Comparison of ENCODE assay signal across 11 cellular contexts in genomic region chr4:153521467-153521866, GRCh38. TPM values are rescaled to one million over a fixed set of nuclear protein-coding genes. Genes with fewer than 3 reads are reported as not detected.
DNase-seq lines count a peak whose midpoint lies in the region; ATAC-seq, FAIRE-seq and TF ChIP-seq lines count a peak whose summit lies in the region.
"Had no signal": no experiment of that assay in that cellular context is flagged by ENCODE, and none has a peak within 500 bp of the region (broad histone marks: within the 10 kb centered on the region; RNA-seq: fewer than 3 reads in every experiment).

No MANE protein-coding gene starts in this region.

- ATAC-seq in GM21528 (IDR thresholded peaks at IDR 0.05; ENCODE audit: low FRiP score, unreplicated experiment) (peak; percentile 29), T-cell (replicated peaks in 1 of 4) (peak in 2 of 4 experiments; percentile 10 to 52), left lobe of liver (no peak)
- peak; percentile 33 to 52 for ATAC-seq in naive thymus-derived CD8-positive, alpha-beta T cell

- peaks cover 8% of the 10 kb centered on the region for H3K36me3 Mint-ChIP-seq in T-cell
- peaks cover 0 to 21% (median 6%) of the 10 kb centered on the region in 3 donors for H3K36me3 Mint-ChIP-seq in naive thymus-derived CD8-positive, alpha-beta T cell

- H3K36me3 ChIP-seq in hepatocyte (replicated peaks; ENCODE audit: insufficient read depth, low read depth), result no peaks in the 10 kb centered on the region
- H3K36me3 ChIP-seq: right lobe of liver had no signal

- no peak for TF ChIP-seq POLR2A in GM12891 (IDR thresholded peaks at IDR 0.05; ENCODE audit: low read depth, low read length)

- peak overlapping the region; percentile 68 to 82 (median 72) for H3K4me3 Mint-ChIP-seq in T-cell
- H3K4me3 Mint-ChIP-seq in naive thymus-derived CD8-positive, alpha-beta T cell, result peak overlapping the region; percentile 64 to 89 (median 84)

- DNase-seq in GM12891 (ENCODE audit: insufficient read length, low spot score) (no peak), T-cell (peak in 2 of 34 experiments; percentile 18 to 26), hepatocyte (ENCODE audit: low spot score) (no peak), left lobe of liver (ENCODE audit: low spot score) (no peak), nucleus accumbens (lab: John Stamatoyannopoulos, UW) (no peak)
- peak in 6 of 10 donors; percentile 13 to 44 (median 30) for DNase-seq in naive thymus-derived CD8-positive, alpha-beta T cell
- DNase-seq: hypothalamus, NCI-H774, right lobe of liver had no signal

- no peaks in the 10 kb centered on the region for H3K9me3 ChIP-seq in hepatocyte (ENCODE audit: low read depth)
- H3K9me3 ChIP-seq: right lobe of liver had no signal

- H3K9me3 Mint-ChIP-seq in T-cell, result no peaks in the 10 kb centered on the region
- no peaks in the 10 kb centered on the region for H3K9me3 Mint-ChIP-seq in naive thymus-derived CD8-positive, alpha-beta T cell

- H3K4me3 ChIP-seq in hepatocyte, result no peak overlapping the region
- H3K4me3 ChIP-seq: right lobe of liver had no signal

- POLR2A ChIA-PET in T-cell (lab: Charles Lee), result interaction anchor here in 1 of 2 donors (0.5 kb wide), 1 partner anchor 30 kb away, joined by 3 read pairs; no protein-coding TSS in a partner anchor
- POLR2A ChIA-PET in naive thymus-derived CD8-positive, alpha-beta T cell (lab: Charles Lee), result interaction anchor here (0.6 to 4.9 kb wide), 13 partner anchors 8 to 89 kb away, joined by 3 to 65 read pairs (median 5); partner anchors contain the start of gene TMEM131L

- H3K27ac Mint-ChIP-seq in T-cell, result peak overlapping the region; percentile 92 to 93
- peak overlapping the region; percentile 83 to 97 (median 92) for H3K27ac Mint-ChIP-seq in naive thymus-derived CD8-positive, alpha-beta T cell

- CTCF ChIA-PET in T-cell (lab: Charles Lee), result interaction anchor here in 1 of 2 donors (0.9 to 1.2 kb wide), 5 partner anchors 9 to 53 kb away, joined by 3 to 4 read pairs (median 4); no protein-coding TSS in a partner anchor

- H3K4me2 ChIP-seq in hepatocyte, result no peak overlapping the region

- H3K79me2 ChIP-seq in hepatocyte, result peaks cover 15% of the 10 kb centered on the region

- H4K20me1 ChIP-seq in hepatocyte (ENCODE audit: insufficient read depth, poor library complexity, severe bottlenecking), result no peaks in the 10 kb centered on the region

- TF ChIP-seq CTCF in hepatocyte (IDR thresholded peaks at IDR 0.05; ENCODE audit: poor library complexity), result no peak

- H2AFZ ChIP-seq in hepatocyte, result no peak overlapping the region

- no peak overlapping the region for H3K27ac ChIP-seq in hepatocyte

- WGBS in hepatocyte (ENCODE audit: low lambda C conversion rate, missing lambda C conversion rate), result 98% methylated on average over 10 of the region's 10 CpGs

- H3K27me3 ChIP-seq in hepatocyte, result no peaks in the 10 kb centered on the region
- H3K27me3 ChIP-seq: right lobe of liver had no signal

- H3K4me1 Mint-ChIP-seq in T-cell, result peaks cover 93 to 96% (median 94%) of the 10 kb centered on the region in 3 donors
- peaks cover 51 to 96% (median 94%) of the 10 kb centered on the region in 4 donors for H3K4me1 Mint-ChIP-seq in naive thymus-derived CD8-positive, alpha-beta T cell

- H3K9me2 ChIP-seq in hepatocyte (replicated peaks; ENCODE audit: insufficient read depth), result no peaks in the 10 kb centered on the region

- peaks cover 32% of the 10 kb centered on the region for H3K4me1 ChIP-seq in hepatocyte (ENCODE audit: insufficient read depth)

- H3K27me3 Mint-ChIP-seq in T-cell, result no peaks in the 10 kb centered on the region
- no peaks in the 10 kb centered on the region for H3K27me3 Mint-ChIP-seq in naive thymus-derived CD8-positive, alpha-beta T cell

- peak; percentile 90 for FAIRE-seq in GM12891 (lab: Jason Lieb, UNC)
- FAIRE-seq: endothelial cell of umbilical vein had no signal

TF ChIP-seq in GM12891, 5 proteins besides CTCF, POLR2A, EP300 and RAD21:
- TF ChIP-seq SPI1 (IDR thresholded peaks at IDR 0.05; ENCODE audit: low read depth, low read length), result peak; percentile 9; the same call in 1 of the 2 replicates
- no peak for TF ChIP-seq POU2F2 (IDR thresholded peaks at IDR 0.05; ENCODE audit: low read depth, low read length)
TF ChIP-seq in GM12891: peak in this region for 1.

RNA-seq across cellular contexts. Expression of gene TMEM131L, which starts 55.3 kb away (rescaled TPM):
- polyA plus RNA-seq in GM12891 (2012; ENCODE audit: low read depth, missing spikeins), result 50.3 TPM
- 100 to 1,000 TPM in 1 of 5 donors, 10 to 100 TPM in 4; 60.7 to 115 (median 72.6) TPM for total RNA-seq in T-cell
- 10 to 100 TPM; 72.2 to 72.6 TPM for total RNA-seq in naive thymus-derived CD8-positive, alpha-beta T cell
- polyA plus RNA-seq in naive thymus-derived CD8-positive, alpha-beta T cell, result 10 to 100 TPM; 13.8 to 32.9 (median 26.7) TPM
- 8.1 and 10.5 TPM in 2 replicates for total RNA-seq in hepatocyte
- polyA plus RNA-seq in hepatocyte, result 5.8 and 6.3 TPM in 2 replicates
- total RNA-seq in left lobe of liver, result 14.0 TPM

Comparison
In these comparisons a context has a peak if more than half of its experiments do, and no peak if none do; other contexts are left out.
1. DNase-seq: peak in naive thymus-derived CD8-positive, alpha-beta T cell (6 of 10); none in GM12891 (single experiment), hepatocyte (single experiment), left lobe of liver (single experiment) and nucleus accumbens (0 of 56).